Comparison of ENCODE assay signal across 21 cellular contexts in genomic region chr22:31861226-31861840, GRCh38.
DNase-seq lines count a peak whose midpoint lies in the region; ATAC-seq and TF ChIP-seq lines count a peak whose summit lies in the region.
"Had no signal": no experiment of that assay in that cellular context is flagged by ENCODE, and none has a peak within 500 bp of the region (broad histone marks: within the 10 kb centered on the region; RNA-seq: fewer than 3 reads in every experiment).

No MANE protein-coding gene starts in this region.

- H2AK5ac ChIP-seq in IMR-90 (ENCODE audit: low read depth, low read length) (no peak overlapping the region), neuronal stem cell (ENCODE audit: low read depth, low read length) (no peak overlapping the region)

- H2AFZ ChIP-seq in IMR-90 (replicated peaks; ENCODE audit: low read length, poor library complexity): no peak overlapping the region
- no peak overlapping the region for H2AFZ ChIP-seq in neuronal stem cell (ENCODE audit: low read length)

- H2BK15ac ChIP-seq in IMR-90 (ENCODE audit: low read depth, low read length) (no peak overlapping the region), neuronal stem cell (ENCODE audit: low read length) (no peak overlapping the region)

- H3K9ac ChIP-seq in IMR-90 (ENCODE audit: low read depth, low read length) (no peak overlapping the region), neuronal stem cell (ENCODE audit: low read depth, low read length, poor library complexity) (peak overlapping the region; percentile 45)

- H4K8ac ChIP-seq in IMR-90 (ENCODE audit: low read depth in 2 of 2, low read length in 2 of 2) (no peak overlapping the region), neuronal stem cell (ENCODE audit: low read depth, low read length) (no peak overlapping the region)

- TF ChIP-seq RAD21 in IMR-90 (IDR thresholded peaks at IDR 0.05; ENCODE audit: low read length): no peak

- no peak overlapping the region for H2AK9ac ChIP-seq in IMR-90 (replicated peaks; ENCODE audit: low read depth, low read length, poor library complexity)

- H4K20me1 ChIP-seq in IMR-90 (ENCODE audit: insufficient read depth, low read length): no peaks in the 10 kb centered on the region

- CTCF ChIA-PET in IMR-90 (lab: Yijun Ruan, JAX): no interaction called here

- dilution Hi-C loops in IMR-90 (cut with HindIII; ENCODE audit: low sequenced_read_pairs, unreplicated experiment): no loop called here

- H3K4me1 ChIP-seq in IMR-90 (ENCODE audit: control insufficient read depth, insufficient read depth, low read length) (peaks cover 2% of the 10 kb centered on the region; the same call in 1 of the 2 replicates), neuronal stem cell (ENCODE audit: control insufficient read depth in 2 of 2, insufficient read depth in 1 of 2, low read depth in 1 of 2, low read length in 2 of 2) (peaks cover 4 to 6% of the 10 kb centered on the region in 2 donors)
- H3K4me1 ChIP-seq: BE2C, Caco-2, lower lobe of right lung, tibial artery had no signal

- H2BK5ac ChIP-seq in IMR-90 (ENCODE audit: low read depth, low read length, poor library complexity, severe bottlenecking) (no peak overlapping the region), neuronal stem cell (ENCODE audit: low read length) (no peak overlapping the region)

- no peak overlapping the region for H3K56ac ChIP-seq in IMR-90 (ENCODE audit: extremely low read depth, insufficient read depth, low read length)

- no peak overlapping the region for H3K4me3 ChIP-seq in IMR-90 (ENCODE audit: insufficient read depth, low read depth, low read length)
- no peak overlapping the region for H3K4me3 ChIP-seq in neuronal stem cell (ENCODE audit: low read length in 2 of 2)
- H3K4me3 ChIP-seq: K562, lower lobe of right lung, ovary, tibial artery had no signal

- H2BK120ac ChIP-seq in IMR-90 (ENCODE audit: low read depth, low read length) (no peak overlapping the region), neuronal stem cell (ENCODE audit: low read depth, low read length) (no peak overlapping the region)

- H3K4me2 ChIP-seq in IMR-90 (ENCODE audit: low read depth, low read length) (no peak overlapping the region), neuronal stem cell (ENCODE audit: insufficient read depth, low read length, poor library complexity, severe bottlenecking) (no peak overlapping the region)

- WGBS in IMR-90 (ENCODE audit: extremely low coverage in 2 of 2, insufficient read length in 1 of 2), 2 experiments: 100% methylated on average over 2 of the region's 11 CpGs; no CpG with 5 or more reads in 1 of the 2 experiments
- WGBS in neuronal stem cell (ENCODE audit: extremely low coverage in 2 of 2, insufficient read length in 2 of 2, insufficient replicate concordance in 1 of 2), 2 donors: no CpG with 5 or more reads among the region's 11 CpGs

- H3K14ac ChIP-seq in IMR-90 (replicated peaks; ENCODE audit: low read depth, low read length): no peak overlapping the region
- no peak overlapping the region for H3K14ac ChIP-seq in neuronal stem cell (ENCODE audit: low read length)

- H3K79me1 ChIP-seq in IMR-90 (ENCODE audit: low read depth in 1 of 2, low read length in 2 of 2): no peaks in the 10 kb centered on the region
- H3K79me1 ChIP-seq in neuronal stem cell (ENCODE audit: low read depth, low read length): no peaks in the 10 kb centered on the region

- H4K5ac ChIP-seq in IMR-90 (ENCODE audit: low read depth, low read length): no peak overlapping the region

- intact Hi-C loops in IMR-90 (cut with micrococcal nuclease): no loop called here

- no peak for DNase-seq in activated CD4-positive, CD25-positive, alpha-beta regulatory T cell treated with anti-CD3 and anti-CD28 coated beads, Interleukin-2, amount 50 U/mL, for 72 hours
- DNase-seq in IMR-90 (peak; percentile 40), amniotic epithelial cell (ENCODE audit: low read depth) (peak; percentile 26), neuronal stem cell (ENCODE audit: low spot score) (no peak), superior temporal gyrus (ENCODE audit: extremely low spot score) (no peak), epidermal melanocyte (ENCODE audit: insufficient read length, low spot score) (no peak)
- DNase-seq: BE2C; Caco-2; effector memory CD8-positive, alpha-beta T cell; lower lobe of right lung; MV-4-11; NCI-H1930; NCI-H510A; ovary; SHP77; T-helper 1 cell; tibial artery had no signal

- no peaks in the 10 kb centered on the region for H3K9me3 ChIP-seq in IMR-90 (ENCODE audit: control insufficient read depth, insufficient read depth, low read length)
- peaks cover 0 to 1% of the 10 kb centered on the region in 2 donors for H3K9me3 ChIP-seq in neuronal stem cell (replicated peaks in 1 of 2; ENCODE audit: control insufficient read depth in 2 of 2, insufficient read depth in 1 of 2, low read depth in 1 of 2, low read length in 2 of 2)
- H3K9me3 ChIP-seq: BE2C, Caco-2, lower lobe of right lung, ovary, tibial artery had no signal

- in situ Hi-C loops in IMR-90 (cut with MboI; ENCODE audit: low sequenced_read_pairs): no loop called here

- peak; percentile 92 to 96 for ATAC-seq in activated CD4-positive, CD25-positive, alpha-beta regulatory T cell treated with anti-CD3 and anti-CD28 coated beads, Interleukin-2, amount 50 U/mL, for 24 hours
- no peak for ATAC-seq in IMR-90 (ENCODE audit: low read depth)
- no peak for ATAC-seq in GM21515 (IDR thresholded peaks at IDR 0.05; ENCODE audit: unreplicated experiment)
- ATAC-seq: effector memory CD8-positive, alpha-beta T cell; K562; lower lobe of right lung had no signal

- H3K23ac ChIP-seq in IMR-90 (ENCODE audit: low read depth, low read length) (no peak overlapping the region), neuronal stem cell (ENCODE audit: low read depth, low read length, poor library complexity) (no peak overlapping the region)

- no peaks in the 10 kb centered on the region for H3K27me3 ChIP-seq in IMR-90 (ENCODE audit: control insufficient read depth, insufficient read depth, low read length)
- H3K27me3 ChIP-seq in neuronal stem cell (ENCODE audit: control insufficient read depth in 3 of 3, insufficient read depth in 3 of 3, low read depth in 1 of 3, low read length in 3 of 3): no peaks in the 10 kb centered on the region
- H3K27me3 ChIP-seq: BE2C, ovary, tibial artery had no signal

- no peak overlapping the region for H2BK12ac ChIP-seq in neuronal stem cell (ENCODE audit: low read length)

- H3K36me3 ChIP-seq in IMR-90 (ENCODE audit: control insufficient read depth, insufficient read depth, low read length) (peaks cover 15% of the 10 kb centered on the region), neuronal stem cell (replicated peaks in 1 of 2; ENCODE audit: control insufficient read depth in 2 of 2, insufficient read depth in 2 of 2, low read length in 2 of 2) (peaks cover 3 to 61% of the 10 kb centered on the region in 2 donors)
- H3K36me3 ChIP-seq: ovary had no signal

- no peak overlapping the region for H3K4ac ChIP-seq in IMR-90 (ENCODE audit: low read depth, low read length)
- H3K4ac ChIP-seq in neuronal stem cell (ENCODE audit: low read length): no peak overlapping the region

- H3K18ac ChIP-seq in IMR-90 (ENCODE audit: low read depth, low read length) (no peak overlapping the region), neuronal stem cell (ENCODE audit: low read length) (no peak overlapping the region)

- no peak for TF ChIP-seq POLR2A in IMR-90 (IDR thresholded peaks at IDR 0.05; ENCODE audit: low read depth, low read length)

- BruUV-seq in IMR-90 (replicated peaks; lab: Mats Ljungman, UMichigan): no TSS peak

- TF ChIP-seq CTCF in IMR-90 (conservative IDR thresholded peaks at IDR 0.05; ENCODE audit: low read depth, low read length): no peak

- no peak overlapping the region for H4K91ac ChIP-seq in IMR-90 (ENCODE audit: insufficient read depth, low read depth, low read length)
- H4K91ac ChIP-seq in neuronal stem cell (ENCODE audit: low read depth, low read length, poor library complexity): no peak overlapping the region

- 0 out of 2 replicates have a peak, but pooled peaks cover 3% of the 10 kb centered on the region for H3K9me1 ChIP-seq in IMR-90 (ENCODE audit: insufficient read depth, low read length)

- no peak overlapping the region for H2BK20ac ChIP-seq in IMR-90 (ENCODE audit: low read depth, low read length)

- POLR2A ChIA-PET in IMR-90 (lab: Charles Lee; ENCODE audit: unreplicated experiment): no interaction called here

- H3K27ac ChIP-seq in IMR-90 (ENCODE audit: insufficient read depth, low read length) (no peak overlapping the region), neuronal stem cell (replicated peaks; ENCODE audit: low read length) (no peak overlapping the region)
- H3K27ac ChIP-seq: 22Rv1, lower lobe of right lung, ovary, tibial artery had no signal

TF ChIP-seq in IMR-90, 13 proteins besides CTCF, POLR2A, EP300 and RAD21:
- TF ChIP-seq RCOR1 (IDR thresholded peaks at IDR 0.05; ENCODE audit: insufficient replicate concordance, low read length) (no peak), BHLHE40 (IDR thresholded peaks at IDR 0.05; ENCODE audit: low read depth, low read length) (no peak), RFX5 (IDR thresholded peaks at IDR 0.05; ENCODE audit: low read depth, low read length) (no peak), MXI1 (IDR thresholded peaks at IDR 0.05; ENCODE audit: borderline replicate concordance, low read depth, low read length) (no peak), FOS (IDR thresholded peaks at IDR 0.05; ENCODE audit: low read depth, low read length) (peak; percentile 16; the same call in 1 of the 2 replicates)

Comparison
In these comparisons a context has a peak if more than half of its experiments do, and no peak if none do; other contexts are left out.
1. ATAC-seq: peak in activated CD4-positive, CD25-positive, alpha-beta regulatory T cell treated with anti-CD3 and anti-CD28 coated beads, Interleukin-2, amount 50 U/mL, for 24 hours (2 of 2); none in IMR-90 (single experiment) and GM21515 (single experiment).
2. DNase-seq: peak in IMR-90 (single experiment) and amniotic epithelial cell (single experiment); none in activated CD4-positive, CD25-positive, alpha-beta regulatory T cell treated with anti-CD3 and anti-CD28 coated beads, Interleukin-2, amount 50 U/mL, for 72 hours (single experiment), neuronal stem cell (single experiment), superior temporal gyrus (single experiment) and epidermal melanocyte (single experiment).